ENCODE assay signal across 20 cellular contexts in genomic region chr4:32745351-32745750, GRCh38.
"Had no signal": no experiment of that assay in that cellular context is flagged by ENCODE, and none has a peak within 500 bp of the region (broad histone marks: within the 10 kb centered on the region; RNA-seq: fewer than 3 reads in every experiment).

No MANE protein-coding gene starts in this region.

- H3K27ac ChIP-seq: RWPE1 had no signal

- ATAC-seq: HepG2, SK-N-SH treated with all-trans-retinoic acid at 6 μM for 48 hours had no signal

- DNase-seq: IMR-90, Karpas-422, KG1, MM.1S, NCI-H1092 treated with DMSO at 0.1 percent for 48 hours, NCI-H1436, NCI-H187, NCI-H2029, NCI-H2081 treated with DMSO at 0.1 percent for 48 hours, NCI-H2171, NCI-H226, NCI-H446, NCI-H510A, NCI-H524 treated with DMSO at 0.1 percent for 48 hours, NCI-H69, NCI-H774, SHP77 had no signal
